11 cellular contexts compared by ENCODE assay signal in the genomic region with DNA sequence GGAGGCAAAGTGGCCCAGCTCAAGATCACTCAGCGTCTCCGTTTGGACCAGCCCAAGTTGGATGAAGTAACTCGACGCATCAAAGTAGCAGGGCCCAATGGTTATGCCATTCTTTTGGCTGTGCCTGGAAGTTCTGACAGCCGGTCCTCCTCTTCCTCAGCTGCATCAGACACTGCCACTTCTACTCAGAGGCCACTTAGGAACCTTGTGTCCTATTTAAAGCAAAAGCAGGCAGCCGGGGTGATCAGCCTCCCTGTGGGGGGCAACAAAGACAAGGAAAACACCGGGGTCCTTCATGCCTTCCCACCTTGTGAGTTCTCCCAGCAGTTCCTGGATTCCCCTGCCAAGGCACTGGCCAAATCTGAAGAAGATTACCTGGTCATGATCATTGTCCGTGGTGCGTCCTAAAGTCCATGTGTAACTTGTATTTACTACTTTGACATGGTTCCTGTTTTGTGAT. TPM values are rescaled to one million over a fixed set of nuclear protein-coding genes. Genes with fewer than 3 reads are reported as not detected.
DNase-seq lines count a peak whose midpoint lies in the region; ATAC-seq, FAIRE-seq and TF ChIP-seq lines count a peak whose summit lies in the region.
"Had no signal": no experiment of that assay in that cellular context is flagged by ENCODE, and none has a peak within 500 bp of the region (broad histone marks: within the 10 kb centered on the region; RNA-seq: fewer than 3 reads in every experiment).

No MANE protein-coding gene starts in this region.

- no peaks in the 10 kb centered on the region for H3K27me3 Mint-ChIP-seq in activated naive CD8-positive, alpha-beta T cell treated with anti-CD3 and anti-CD28 coated beads, Interleukin-2, amount 50 U/mL, for 24 hours

- peaks cover 82% of the 10 kb centered on the region for H3K79me2 ChIP-seq in HepG2 (ENCODE audit: insufficient read depth, low read length)

- TF ChIP-seq POLR2A in HepG2 (IDR thresholded peaks at IDR 0.05; ENCODE audit: insufficient read depth in 1 of 2, low read depth in 2 of 2, low read length in 2 of 2) = no peak
- TF ChIP-seq POLR2A in right lobe of liver (IDR thresholded peaks at IDR 0.05) = no peak

- POLR2A ChIA-PET in HepG2 (lab: Yijun Ruan, JAX) = no interaction called here

- no peak overlapping the region for H2AFZ ChIP-seq in HepG2 (ENCODE audit: low read length)

- H3K4me1 ChIP-seq in HepG2 (ENCODE audit: insufficient read depth, low read length) = peaks cover 70% of the 10 kb centered on the region
- peaks cover 0 to 74% (median 19%) of the 10 kb centered on the region in 4 donors for H3K4me1 ChIP-seq in right lobe of liver

- H3K27me3 ChIP-seq in HepG2 (ENCODE audit: control insufficient read depth in 1 of 2, insufficient read depth in 2 of 2, low read length in 2 of 2) (no peaks in the 10 kb centered on the region; a peak in 1 of 5 replicates), right lobe of liver (no peaks in the 10 kb centered on the region)
- H3K27me3 ChIP-seq: SJSA1 had no signal

- no peak overlapping the region for H3K27ac Mint-ChIP-seq in activated naive CD8-positive, alpha-beta T cell treated with anti-CD3 and anti-CD28 coated beads, Interleukin-2, amount 50 U/mL, for 24 hours

- CTCF ChIA-PET in HepG2 (lab: Yijun Ruan, JAX; ENCODE audit: low intra/inter-chr PET ratio, low total read pairs) = no interaction called here

- DNase-seq in HepG2 (ENCODE audit: low spot score) (no peak), right lobe of liver (no peak), NCI-H2029 treated with DMSO at 0.1 percent for 48 hours (lab: John Stamatoyannopoulos, UW) (no peak), NCI-H1930 (lab: John Stamatoyannopoulos, UW) (no peak)
- no peak for DNase-seq in activated naive CD8-positive, alpha-beta T cell treated with anti-CD3 and anti-CD28 coated beads, Interleukin-2, amount 50 U/mL, for 24 hours
- no peak for DNase-seq in stimulated activated CD4-positive, alpha-beta T cell treated with anti-CD3 and anti-CD28 coated beads, Interleukin-4, amount 100 ng/mL, for 1 hour
- DNase-seq: activated T-cell treated with anti-CD3 and anti-CD28 coated beads, Interleukin-2, amount 50 U/mL, for 48 hours had no signal

- H3K4me3 Mint-ChIP-seq in activated naive CD8-positive, alpha-beta T cell treated with anti-CD3 and anti-CD28 coated beads, Interleukin-2, amount 50 U/mL, for 24 hours = no peak overlapping the region

- peaks cover 68% of the 10 kb centered on the region for H3K36me3 Mint-ChIP-seq in activated naive CD8-positive, alpha-beta T cell treated with anti-CD3 and anti-CD28 coated beads, Interleukin-2, amount 50 U/mL, for 24 hours (ENCODE audit: low read depth)

- H3K9me3 ChIP-seq in HepG2 (ENCODE audit: low read length) (no peaks in the 10 kb centered on the region), right lobe of liver (no peaks in the 10 kb centered on the region), iPS-18c (ENCODE audit: control insufficient read depth, insufficient read depth, low read length) (no peaks in the 10 kb centered on the region)
- H3K9me3 ChIP-seq: SJSA1 had no signal

- peaks cover 77% of the 10 kb centered on the region for H3K4me1 Mint-ChIP-seq in activated naive CD8-positive, alpha-beta T cell treated with anti-CD3 and anti-CD28 coated beads, Interleukin-2, amount 50 U/mL, for 24 hours

- H3K27ac ChIP-seq in HepG2 (ENCODE audit: extremely low read length, insufficient read depth, low read length) (peak overlapping the region; percentile 31), right lobe of liver (no peak overlapping the region), VCaP (peak overlapping the region; percentile 97)
- H3K27ac ChIP-seq: epithelial cell of prostate, SJSA1 had no signal

- in situ Hi-C loops in HepG2 (cut with HindIII; ENCODE audit: extremely low pct_ligation_motif_present, low pct_unique_long_range_greater_than_20kb) = no loop called here

- TF ChIP-seq CTCF in HepG2 (CRISPR knock-in tag; IDR thresholded peaks at IDR 0.05) = no peak
- TF ChIP-seq CTCF in right lobe of liver (IDR thresholded peaks at IDR 0.05) = no peak
- no peak for TF ChIP-seq CTCF in VCaP (conservative IDR thresholded peaks at IDR 0.05)

- BruUV-seq in HepG2 (replicated peaks; lab: Mats Ljungman, UMichigan) = no TSS peak

- peak overlapping the region; percentile 97 for H3K9ac ChIP-seq in HepG2 (ENCODE audit: insufficient read depth, low read depth, low read length)

- TF ChIP-seq RAD21 in HepG2 (CRISPR knock-in tag; IDR thresholded peaks at IDR 0.05) = no peak

- intact Hi-C loops in HepG2 (cut with micrococcal nuclease; ENCODE audit: unreplicated experiment) = no loop called here
- intact Hi-C loops in right lobe of liver (cut with DNase I) = loop anchor here in 1 of 2 donors (10.0 kb wide), 1 partner anchor 53 kb away; a partner anchor contains a TSS

- H3K4me2 ChIP-seq in HepG2 (ENCODE audit: low read depth, low read length) = peak overlapping the region; percentile 96

- no peak for ATAC-seq in HepG2
- ATAC-seq in right lobe of liver = no peak
- ATAC-seq in activated naive CD8-positive, alpha-beta T cell treated with anti-CD3 and anti-CD28 coated beads, Interleukin-2, amount 50 U/mL, for 24 hours = no peak

- TF ChIP-seq EP300 in HepG2 (IDR thresholded peaks at IDR 0.05; ENCODE audit: low read depth in 2 of 2, low read length in 2 of 2) (no peak), HepG2 (CRISPR knock-in tag; IDR thresholded peaks at IDR 0.05; ENCODE audit: borderline replicate concordance) (no peak)

- no peaks in the 10 kb centered on the region for H3K9me3 Mint-ChIP-seq in activated naive CD8-positive, alpha-beta T cell treated with anti-CD3 and anti-CD28 coated beads, Interleukin-2, amount 50 U/mL, for 24 hours

- WGBS in HepG2 (ENCODE audit: low lambda C conversion rate) = 46% methylated on average over 7 of the region's 9 CpGs
- WGBS in right lobe of liver (ENCODE audit: insufficient coverage, low coverage, low lambda C conversion rate, missing lambda C conversion rate) = 68% methylated on average over 6 of the region's 9 CpGs

- no peak for FAIRE-seq in HepG2 (lab: Jason Lieb, UNC)

- H3K4me3 ChIP-seq in HepG2 (replicated peaks in 1 of 3; ENCODE audit: insufficient read depth in 1 of 3, low read depth in 2 of 3, low read length in 3 of 3) (peak overlapping the region; percentile 81 to 91 (median 84)), right lobe of liver (no peak overlapping the region), iPS-18c (ENCODE audit: insufficient read depth, low read depth, low read length) (peak overlapping the region; percentile 52)
- H3K4me3 ChIP-seq: SJSA1 had no signal

- peaks cover 56% of the 10 kb centered on the region for H4K20me1 ChIP-seq in HepG2 (ENCODE audit: insufficient read depth, low read length)

- H3K36me3 ChIP-seq in HepG2 (replicated peaks in 1 of 2; ENCODE audit: control insufficient read depth in 1 of 2, insufficient read depth in 2 of 2, low read length in 2 of 2) (peaks cover 6 to 27% of the 10 kb centered on the region in 2 experiments; a peak in 4 of 5 replicates), right lobe of liver (peaks cover 0 to 10% (median 3%) of the 10 kb centered on the region in 4 donors)

RNA-seq across cellular contexts. Expression of a gene that starts 2.7 kb away (rescaled TPM):
- total RNA-seq in HepG2 (2016; rRNA removed; fragmentation: Illumina TruSeq; extraction: Trizol) (35.2 and 36.4 TPM in 2 replicates), right lobe of liver (10 to 100 TPM in 5 of 6 experiments, 1 to 10 TPM in 1; 8.9 to 15.1 (median 12.2) TPM)
- total RNA-seq in HepG2 (2016; cell fraction: cytosol; rRNA removed; fragmentation: Illumina TruSeq; extraction: Trizol; ENCODE audit: low read depth) = 2.1 and 2.5 TPM in 2 replicates
- total RNA-seq in HepG2 (2016; cell fraction: insoluble cytoplasmic fraction; rRNA removed; fragmentation: Illumina TruSeq; extraction: Trizol) = 31.0 and 35.2 TPM in 2 replicates
- total RNA-seq in HepG2 (2016; cell fraction: membrane; rRNA removed; fragmentation: Illumina TruSeq; extraction: Trizol) = 7.5 and 9.4 TPM in 2 replicates
- 64.6 and 75.1 TPM in 2 replicates for total RNA-seq in HepG2 (2016; cell fraction: nucleus; rRNA removed; fragmentation: Illumina TruSeq; extraction: Trizol)
- 12.1 and 13.5 TPM in 2 replicates for polyA plus RNA-seq in HepG2 (2011; rRNA removed)
- polyA plus RNA-seq in HepG2 (2011; cell fraction: cytosol; rRNA removed) = 8.3 and 10.1 TPM in 2 replicates
- polyA plus RNA-seq in HepG2 (2011; cell fraction: nucleus; rRNA removed) = 23.5 and 29.1 TPM in 2 replicates
- 4.6 and 5.4 TPM in 2 replicates for polyA plus RNA-seq in HepG2 (2012)
- polyA plus RNA-seq in HepG2 (2016; cell fraction: cytosol; fragmentation: Illumina TruSeq; extraction: Trizol; ENCODE audit: low read depth) = 0.16 and 0.34 TPM in 2 replicates
- 9.6 TPM in 2 replicates for polyA plus RNA-seq in HepG2 (2016; cell fraction: insoluble cytoplasmic fraction; fragmentation: Illumina TruSeq; extraction: Trizol; ENCODE audit: low read depth)
- 1.00 and 1.3 TPM in 2 replicates for polyA plus RNA-seq in HepG2 (2016; cell fraction: membrane; fragmentation: Illumina TruSeq; extraction: Trizol; ENCODE audit: low read depth)
- polyA plus RNA-seq in HepG2 (2016; cell fraction: nucleus; fragmentation: Illumina TruSeq; extraction: Trizol; ENCODE audit: insufficient read depth, low read depth) = 12.8 and 15.7 TPM in 2 replicates
- 97.0 and 222 TPM in 2 replicates for polyA minus RNA-seq in HepG2 (2011; rRNA and poly(A)+ RNA removed; ENCODE audit: low replicate concordance)
- 20.9 and 22.2 TPM in 2 replicates for polyA minus RNA-seq in HepG2 (2011; cell fraction: cytosol; rRNA and poly(A)+ RNA removed)
- 154 and 171 TPM in 2 replicates for polyA minus RNA-seq in HepG2 (2011; cell fraction: nucleus; rRNA and poly(A)+ RNA removed)

RNA-seq across cellular contexts. Expression of a gene that starts 48.9 kb away (rescaled TPM):
- total RNA-seq in HepG2 (2016; rRNA removed; fragmentation: Illumina TruSeq; extraction: Trizol) (0.60 and 1.1 TPM in 2 replicates), right lobe of liver (1 to 10 TPM in 5 of 6 experiments, under 1 TPM in 1; 0.49 to 4.0 (median 3.4) TPM)
- total RNA-seq in HepG2 (2016; cell fraction: cytosol; rRNA removed; fragmentation: Illumina TruSeq; extraction: Trizol; ENCODE audit: low read depth) = 0.20 and 0.26 TPM in 2 replicates
- 0.49 and 0.63 TPM in 2 replicates for total RNA-seq in HepG2 (2016; cell fraction: insoluble cytoplasmic fraction; rRNA removed; fragmentation: Illumina TruSeq; extraction: Trizol)
- total RNA-seq in HepG2 (2016; cell fraction: membrane; rRNA removed; fragmentation: Illumina TruSeq; extraction: Trizol) = 0.68 and 0.83 TPM in 2 replicates
- 0.72 and 1.0 TPM in 2 replicates for total RNA-seq in HepG2 (2016; cell fraction: nucleus; rRNA removed; fragmentation: Illumina TruSeq; extraction: Trizol)
- polyA plus RNA-seq in HepG2 (2011; rRNA removed) = 1.5 and 1.6 TPM in 2 replicates
- polyA plus RNA-seq in HepG2 (2011; cell fraction: cytosol; rRNA removed) = 0.63 and 1.4 TPM in 2 replicates
- polyA plus RNA-seq in HepG2 (2011; cell fraction: nucleus; rRNA removed) = 0.55 and 0.80 TPM in 2 replicates
- 0.76 and 1.2 TPM in 2 replicates for polyA plus RNA-seq in HepG2 (2012)
- 0.19 and 0.45 TPM in 2 replicates for polyA plus RNA-seq in HepG2 (2016; cell fraction: cytosol; fragmentation: Illumina TruSeq; extraction: Trizol; ENCODE audit: low read depth)
- 0.30 and 0.36 TPM in 2 replicates for polyA plus RNA-seq in HepG2 (2016; cell fraction: insoluble cytoplasmic fraction; fragmentation: Illumina TruSeq; extraction: Trizol; ENCODE audit: low read depth)
- polyA plus RNA-seq in HepG2 (2016; cell fraction: membrane; fragmentation: Illumina TruSeq; extraction: Trizol; ENCODE audit: low read depth) = 0.24 and 0.27 TPM in 2 replicates
- 0.74 and 0.92 TPM in 2 replicates for polyA plus RNA-seq in HepG2 (2016; cell fraction: nucleus; fragmentation: Illumina TruSeq; extraction: Trizol; ENCODE audit: insufficient read depth, low read depth)
- 0.54 and 2.2 TPM in 2 replicates for polyA minus RNA-seq in HepG2 (2011; rRNA and poly(A)+ RNA removed; ENCODE audit: low replicate concordance)
- polyA minus RNA-seq in HepG2 (2011; cell fraction: cytosol; rRNA and poly(A)+ RNA removed) = 1.6 and 1.7 TPM in 2 replicates
- polyA minus RNA-seq in HepG2 (2011; cell fraction: nucleus; rRNA and poly(A)+ RNA removed) = 0.77 and 0.99 TPM in 2 replicates

Comparison
In these comparisons a context has a peak if more than half of its experiments do, and no peak if none do; other contexts are left out.
1. H3K27ac ChIP-seq: peak in HepG2 (single experiment) and VCaP (single experiment); none in right lobe of liver (0 of 3).
2. H3K4me3 ChIP-seq: peak in HepG2 (3 of 3) and iPS-18c (single experiment); none in right lobe of liver (0 of 3).